Comparison of ENCODE assay signal across 7 cellular contexts in the genomic region with DNA sequence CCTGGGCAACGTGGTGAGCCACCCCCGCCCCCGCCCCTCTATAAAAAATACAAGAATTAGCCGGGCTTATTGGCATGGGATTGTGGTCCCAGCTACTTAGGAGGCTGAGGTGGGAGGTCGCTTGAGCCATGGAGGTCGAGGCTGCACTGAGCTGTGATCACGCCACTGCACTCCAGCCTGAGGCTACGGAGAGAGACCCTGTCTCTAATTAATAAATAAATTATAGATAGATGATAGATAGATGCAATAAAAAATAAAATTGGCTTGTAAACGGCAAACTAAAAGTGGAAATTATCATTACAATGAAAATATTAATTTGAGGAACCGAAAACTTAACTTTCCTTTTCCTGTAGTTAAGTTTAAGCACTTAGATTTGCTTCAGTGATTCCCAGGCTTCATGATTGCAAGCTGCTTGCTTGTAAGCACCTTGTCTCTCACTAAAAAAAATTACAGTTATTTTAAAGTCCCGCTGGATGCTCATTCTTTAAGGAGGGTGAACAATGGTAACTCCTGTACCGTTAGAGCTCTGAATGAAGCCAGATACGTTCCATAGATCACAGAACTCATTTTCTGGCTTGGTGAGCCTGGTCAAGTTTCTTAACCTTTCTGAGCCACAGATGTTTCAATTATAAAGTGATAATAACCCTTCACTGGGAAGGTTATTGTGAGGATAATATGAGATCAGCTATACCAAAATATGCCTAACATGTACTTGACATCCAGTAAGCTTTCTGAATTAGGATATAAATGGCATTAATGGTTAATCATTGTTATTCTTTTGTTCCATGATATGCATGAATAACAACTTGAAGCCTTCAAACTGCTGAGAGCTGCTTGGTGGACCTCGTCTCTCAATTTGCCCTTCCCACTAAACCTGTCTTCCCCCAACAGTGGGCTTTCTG. TPM values are rescaled to one million over a fixed set of nuclear protein-coding genes. Genes with fewer than 3 reads are reported as not detected.
DNase-seq lines count a peak whose midpoint lies in the region; ATAC-seq and TF ChIP-seq lines count a peak whose summit lies in the region.

No MANE protein-coding gene starts in this region.

- no peak overlapping the region for H4K91ac ChIP-seq in H9 (ENCODE audit: insufficient read length, low read depth, low read length)

- no peaks in the 10 kb centered on the region for H3K79me2 ChIP-seq in H9 (ENCODE audit: insufficient read depth, low read length)

- peaks cover 3 to 4% of the 10 kb centered on the region in 2 experiments; a peak in 3 of 5 replicates for H3K9me3 Mint-ChIP-seq in H9

- H3K4me3 ChIP-seq in SJCRH30 (peak overlapping the region; percentile 51), skin epidermis (peak overlapping the region; percentile 39 to 63 (median 50))

- no peak overlapping the region for H2AFZ ChIP-seq in H9 (ENCODE audit: low read length)

- H3K4me1 ChIP-seq in H9 (ENCODE audit: insufficient read depth, low read length) (no peaks in the 10 kb centered on the region; the same call in 1 of the 2 replicates), SJCRH30 (peaks cover 3% of the 10 kb centered on the region; the same call in 1 of the 2 replicates)

- no peak overlapping the region for H3K18ac ChIP-seq in H9 (ENCODE audit: insufficient read length, low read depth, low read length)

- WGBS in H9 (ENCODE audit: extremely low coverage, insufficient read length, low lambda C conversion rate): no CpG with 5 or more reads among the region's 14 CpGs

- H3K27me3 ChIP-seq in H9 (ENCODE audit: insufficient read depth, low read length) (no peaks in the 10 kb centered on the region), SJCRH30 (no peaks in the 10 kb centered on the region)

- no peak overlapping the region for H2BK20ac ChIP-seq in H9 (ENCODE audit: low read depth, low read length, poor library complexity, severe bottlenecking)

- H4K5ac ChIP-seq in H9 (ENCODE audit: insufficient read length, low read depth, low read length): no peak overlapping the region

- no peak overlapping the region for H2BK15ac ChIP-seq in H9 (ENCODE audit: low read depth, low read length)

- no peak overlapping the region for H3K56ac ChIP-seq in H9 (ENCODE audit: insufficient read length, low read depth, low read length)

- no peaks in the 10 kb centered on the region for H4K20me1 ChIP-seq in H9 (ENCODE audit: control insufficient read depth, insufficient read depth, insufficient read length)

- no peaks in the 10 kb centered on the region for H3K27me3 Mint-ChIP-seq in H9 (ENCODE audit: low read depth)

- peak overlapping the region in 1 of 3 experiments; percentile 95; a peak in 1 of 7 replicates for H3K27ac Mint-ChIP-seq in H9

- H2BK12ac ChIP-seq in H9 (ENCODE audit: insufficient read length, low read depth, low read length): no peak overlapping the region

- DNase-seq in H9 (no peak), SJCRH30 (no peak), germinal center (ENCODE audit: low spot score) (peak; percentile 65), NCI-H128 (lab: John Stamatoyannopoulos, UW; ENCODE audit: unreplicated experiment) (no peak), NCI-H2171 treated with DMSO at 0.1 percent for 48 hours (lab: John Stamatoyannopoulos, UW) (no peak)

- H2BK120ac ChIP-seq in H9 (ENCODE audit: low read depth, low read length, poor library complexity, severe bottlenecking): no peak overlapping the region

- H3K4ac ChIP-seq in H9 (ENCODE audit: low read depth, low read length): no peak overlapping the region

- no peak overlapping the region for H3T11ph ChIP-seq in H9 (ENCODE audit: low read length)

- no peak for TF ChIP-seq CTCF in H9 (conservative IDR thresholded peaks at IDR 0.05)

- H3K4me2 ChIP-seq in H9 (ENCODE audit: insufficient read depth, insufficient read length, low read length): peak overlapping the region; percentile 30

- no peaks in the 10 kb centered on the region for H3K9me3 ChIP-seq in H9 (ENCODE audit: control insufficient read depth, low read depth, low read length)
- no peaks in the 10 kb centered on the region for H3K9me3 ChIP-seq in SJCRH30 (replicated peaks)

- no peak overlapping the region for H3K14ac ChIP-seq in H9 (ENCODE audit: insufficient read depth, low read length)

- H3K9ac ChIP-seq in H9 (ENCODE audit: extremely low read depth, insufficient read length, low read length): no peak overlapping the region

- no peak overlapping the region for H2BK5ac ChIP-seq in H9 (ENCODE audit: insufficient read length, low read length)

- peak; percentile 41 for ATAC-seq in GM18502 (IDR thresholded peaks at IDR 0.05; ENCODE audit: poor library complexity, unreplicated experiment)

- no peaks in the 10 kb centered on the region for H3K23me2 ChIP-seq in H9 (ENCODE audit: insufficient read length, low read depth, low read length, poor library complexity, severe bottlenecking)

- H3K36me3 ChIP-seq in SJCRH30: no peaks in the 10 kb centered on the region

- H3K79me1 ChIP-seq in H9 (ENCODE audit: insufficient read depth, low read depth, low read length, poor library complexity, severe bottlenecking): no peaks in the 10 kb centered on the region

- no peak overlapping the region for H4K8ac ChIP-seq in H9 (replicated peaks; ENCODE audit: insufficient read length, low read depth, low read length)

- H2AK5ac ChIP-seq in H9 (ENCODE audit: insufficient read length, low read length): no peak overlapping the region

- peak overlapping the region; percentile 89 to 94 for H3K4me3 Mint-ChIP-seq in H9

- H3K36me3 Mint-ChIP-seq in H9 (ENCODE audit: insufficient read depth in 1 of 3, low read depth in 3 of 3): peaks cover 5 to 9% (median 6%) of the 10 kb centered on the region in 3 experiments

- H3K27ac ChIP-seq in H9 (ENCODE audit: insufficient read length, low read depth, low read length) (no peak overlapping the region), SJCRH30 (peak overlapping the region; percentile 74; the same call in 1 of the 2 replicates), skin epidermis (peak overlapping the region in 20 of 21 experiments; percentile 45 to 89 (median 82))

- no peak overlapping the region for H3K23ac ChIP-seq in H9 (ENCODE audit: insufficient read length, low read depth, low read length)

- peaks cover 9 to 13% of the 10 kb centered on the region in 2 experiments for H3K4me1 Mint-ChIP-seq in H9

RNA-seq across cellular contexts. Expression of gene NARS1, which starts 9.4 kb away (rescaled TPM):
- total RNA-seq in H9 (2021): 143 and 148 TPM in 2 replicates
- 83.8 and 90.8 TPM in 2 replicates for total RNA-seq in SJCRH30 (2014; rRNA removed; shearing (Covaris generic))

RNA-seq across cellular contexts. Expression of gene FECH, which starts 44.5 kb away (rescaled TPM):
- total RNA-seq in H9 (2021): 24.1 and 24.8 TPM in 2 replicates
- total RNA-seq in SJCRH30 (2014; rRNA removed; shearing (Covaris generic)): 11.8 and 12.6 TPM in 2 replicates
